ENCODE assay signal across 23 cellular contexts in the genomic region with DNA sequence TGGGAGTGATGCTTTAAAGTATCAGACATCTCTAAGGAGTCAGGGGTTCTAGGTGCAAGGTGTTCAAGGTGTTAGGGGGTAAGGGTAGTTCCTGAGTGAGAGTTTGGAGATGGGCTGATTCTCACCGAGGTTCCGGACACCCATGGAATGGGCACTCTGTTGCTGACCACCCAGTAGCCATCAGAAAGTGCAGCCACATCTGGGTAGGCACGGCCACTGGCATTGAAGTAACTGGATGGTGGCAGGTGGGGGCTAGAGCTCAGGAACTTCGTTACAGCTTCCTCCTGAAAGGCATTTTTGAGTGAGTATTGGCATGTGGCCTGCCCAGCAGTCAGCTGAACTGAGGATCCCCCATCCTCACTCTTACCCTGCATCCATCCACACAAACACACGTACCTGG.
"Had no signal": no experiment of that assay in that cellular context is flagged by ENCODE, and none has a peak within 500 bp of the region (broad histone marks: within the 10 kb centered on the region; RNA-seq: fewer than 3 reads in every experiment).

No MANE protein-coding gene starts in this region.

- H3K9me3 ChIP-seq: body of pancreas, colonic mucosa, gastroesophageal sphincter, right atrium auricular region, testis, uterus had no signal

- H3K36me3 ChIP-seq: uterus had no signal

- H3K27ac ChIP-seq: body of pancreas, colonic mucosa, hepatocyte, right atrium auricular region, testis, VCaP had no signal

- DNase-seq: activated CD4-positive, alpha-beta T cell treated with anti-CD3 and anti-CD28 coated beads for 4 hours; activated CD4-positive, alpha-beta T cell treated with anti-CD3 and anti-CD28 coated beads, Interleukin-2, amount 50 U/mL, for 4 hours; activated gamma-delta T cell; anterior cingulate cortex; body of pancreas; colonic mucosa; effector memory CD8-positive, alpha-beta T cell; erythroblast; left cardiac atrium; left ventricle myocardium superior; stimulated activated CD4-positive, alpha-beta T cell treated with anti-CD3 and anti-CD28 coated beads, Interleukin-15, amount 100 ng/mL, for 24 hours; stimulated activated CD4-positive, alpha-beta T cell treated with anti-CD3 and anti-CD28 coated beads, Interleukin-2, amount 100 ng/mL, for 24 hours; stimulated activated naive CD4-positive, alpha-beta T cell treated with Interleukin-2 at 50 U/mL for 16 hours; T-helper 1 cell; T-helper 9 cell; testis; trophoblast cell had no signal

- H3K27me3 Mint-ChIP-seq: activated naive CD8-positive, alpha-beta T cell; effector memory CD8-positive, alpha-beta T cell had no signal

- H3K36me3 Mint-ChIP-seq: activated naive CD8-positive, alpha-beta T cell had no signal

- H3K27ac Mint-ChIP-seq: activated naive CD8-positive, alpha-beta T cell had no signal

- H3K9me3 Mint-ChIP-seq: effector memory CD8-positive, alpha-beta T cell had no signal

- H3K27me3 ChIP-seq: body of pancreas, colonic mucosa, gastroesophageal sphincter, hepatocyte, right atrium auricular region, testis, uterus had no signal

- H3K4me3 ChIP-seq: body of pancreas, colonic mucosa, gastroesophageal sphincter, hepatocyte, right atrium auricular region, testis, uterus had no signal

- H3K4me3 Mint-ChIP-seq: activated naive CD8-positive, alpha-beta T cell had no signal
